Comparison of ENCODE assay signal across 9 cellular contexts in the genomic region with DNA sequence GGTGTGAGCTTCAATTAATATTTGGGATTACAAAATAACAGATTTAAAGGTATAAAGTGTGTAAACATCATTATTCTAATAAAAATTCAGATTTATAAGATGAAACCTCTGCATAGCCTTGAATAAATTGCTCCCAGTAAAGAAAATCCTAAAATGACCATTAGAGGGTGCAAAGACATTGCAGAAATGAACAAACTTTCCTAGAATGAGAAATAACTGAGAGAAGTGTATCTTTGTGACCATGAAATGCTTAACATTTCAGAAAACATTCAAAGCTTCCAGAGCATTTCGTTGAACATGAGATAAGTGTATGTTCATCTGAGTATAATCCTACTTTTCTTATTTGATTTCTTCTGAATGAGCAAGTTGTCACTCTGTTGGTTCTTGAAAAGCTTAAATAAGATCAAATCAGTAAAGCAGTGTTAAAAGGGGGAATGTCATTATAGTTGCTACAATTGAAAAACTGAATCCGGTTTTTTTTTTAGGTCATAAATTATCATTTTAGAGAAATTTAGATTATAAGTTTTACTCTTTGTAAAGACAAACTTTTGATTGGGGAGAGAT. TPM values are rescaled to one million over a fixed set of nuclear protein-coding genes. Genes with fewer than 3 reads are reported as not detected.
DNase-seq lines count a peak whose midpoint lies in the region; ATAC-seq and TF ChIP-seq lines count a peak whose summit lies in the region.
"Had no signal": no experiment of that assay in that cellular context is flagged by ENCODE, and none has a peak within 500 bp of the region (broad histone marks: within the 10 kb centered on the region; RNA-seq: fewer than 3 reads in every experiment).

No MANE protein-coding gene starts in this region.

- POLR2A ChIA-PET in activated CD4-positive, alpha-beta memory T cell treated with anti-CD3 and anti-CD28 coated beads for 36 hours (lab: Charles Lee): no interaction called here

- TF ChIP-seq POLR2A in Peyer's patch (IDR thresholded peaks at IDR 0.05): no peak

- H3K4me3 Mint-ChIP-seq in brain: no peak overlapping the region
- no peak overlapping the region for H3K4me3 Mint-ChIP-seq in activated CD4-positive, alpha-beta memory T cell treated with anti-CD3 and anti-CD28 coated beads for 36 hours

- peaks cover 5% of the 10 kb centered on the region for H3K4me1 Mint-ChIP-seq in brain
- H3K4me1 Mint-ChIP-seq in activated CD4-positive, alpha-beta memory T cell treated with anti-CD3 and anti-CD28 coated beads for 36 hours (ENCODE audit: low read depth): no peaks in the 10 kb centered on the region

- DNase-seq in GM10266 (ENCODE audit: extremely low spot score): no peak
- DNase-seq in NCI-H1694 treated with DMSO at 0.1 percent for 48 hours (lab: John Stamatoyannopoulos, UW): peak; percentile 41
- peak; percentile 45 for DNase-seq in midbrain (lab: John Stamatoyannopoulos, UW)
- no peak for DNase-seq in activated CD4-positive, alpha-beta memory T cell treated with anti-CD3 and anti-CD28 coated beads for 36 hours
- DNase-seq in Peyer's patch: no peak

- no peaks in the 10 kb centered on the region for H3K9me3 ChIP-seq in Peyer's patch

- H3K4me3 ChIP-seq in Peyer's patch: no peak overlapping the region
- H3K4me3 ChIP-seq: lung had no signal

- no peak overlapping the region for H3K27ac ChIP-seq in Peyer's patch

- no peak overlapping the region for H3K27ac Mint-ChIP-seq in brain
- no peak overlapping the region for H3K27ac Mint-ChIP-seq in activated CD4-positive, alpha-beta memory T cell treated with anti-CD3 and anti-CD28 coated beads for 36 hours

- TF ChIP-seq CTCF in GM10266 (IDR thresholded peaks at IDR 0.05; ENCODE audit: control insufficient read depth, insufficient read depth, low read depth, missing control alignments) (peak; percentile 40), brain (conservative IDR thresholded peaks at IDR 0.05) (peak; percentile 63 to 74), Peyer's patch (IDR thresholded peaks at IDR 0.05) (peak in 3 of 6 experiments; percentile 24 to 36 (median 34))

- no peaks in the 10 kb centered on the region for H3K27me3 Mint-ChIP-seq in brain
- peaks cover 2% of the 10 kb centered on the region for H3K27me3 Mint-ChIP-seq in activated CD4-positive, alpha-beta memory T cell treated with anti-CD3 and anti-CD28 coated beads for 36 hours

- H3K36me3 Mint-ChIP-seq in brain: no peaks in the 10 kb centered on the region
- H3K36me3 Mint-ChIP-seq in activated CD4-positive, alpha-beta memory T cell treated with anti-CD3 and anti-CD28 coated beads for 36 hours: no peaks in the 10 kb centered on the region

- ATAC-seq in HG02981 (IDR thresholded peaks at IDR 0.05; ENCODE audit: unreplicated experiment): no peak
- ATAC-seq in HG03469 (IDR thresholded peaks at IDR 0.05; ENCODE audit: unreplicated experiment): no peak

- intact Hi-C loops in activated CD4-positive, alpha-beta memory T cell treated with anti-CD3 and anti-CD28 coated beads for 36 hours (cut with micrococcal nuclease): no loop called here

- CTCF ChIA-PET in activated CD4-positive, alpha-beta memory T cell treated with anti-CD3 and anti-CD28 coated beads for 36 hours (lab: Charles Lee): no interaction called here

- H3K9me3 Mint-ChIP-seq in brain: no peaks in the 10 kb centered on the region
- no peaks in the 10 kb centered on the region for H3K9me3 Mint-ChIP-seq in activated CD4-positive, alpha-beta memory T cell treated with anti-CD3 and anti-CD28 coated beads for 36 hours

- H3K36me3 ChIP-seq in Peyer's patch: no peaks in the 10 kb centered on the region

- no peaks in the 10 kb centered on the region for H3K4me1 ChIP-seq in Peyer's patch

- H3K27me3 ChIP-seq in Peyer's patch: no peaks in the 10 kb centered on the region

RNA-seq across cellular contexts. Expression of gene NUDT12, which starts 24.7 kb away (rescaled TPM):
- polyA plus RNA-seq in brain (ENCODE audit: insufficient read depth, low read depth, low replicate concordance): 3.5 TPM
- total RNA-seq in activated CD4-positive, alpha-beta memory T cell treated with anti-CD3 and anti-CD28 coated beads for 36 hours: 1 to 10 TPM; 2.1 to 2.7 TPM
- 10 to 100 TPM; 15.7 to 24.9 (median 19.6) TPM for total RNA-seq in Peyer's patch

Comparison
In these comparisons a context has a peak if more than half of its experiments do, and no peak if none do; other contexts are left out.
1. DNase-seq: peak in NCI-H1694 treated with DMSO at 0.1 percent for 48 hours (single experiment) and midbrain (single experiment); none in GM10266 (single experiment), activated CD4-positive, alpha-beta memory T cell treated with anti-CD3 and anti-CD28 coated beads for 36 hours (single experiment) and Peyer's patch (0 of 3).
2. RNA of gene NUDT12, which starts 24.7 kb away (total RNA-seq): 15.7 to 24.9 TPM in Peyer's patch; 2.1 to 2.7 TPM in activated CD4-positive, alpha-beta memory T cell treated with anti-CD3 and anti-CD28 coated beads for 36 hours; every median in the first group is over 4 times any median in the second.